Comparison of ENCODE assay signal across 22 cellular contexts in the genomic region with DNA sequence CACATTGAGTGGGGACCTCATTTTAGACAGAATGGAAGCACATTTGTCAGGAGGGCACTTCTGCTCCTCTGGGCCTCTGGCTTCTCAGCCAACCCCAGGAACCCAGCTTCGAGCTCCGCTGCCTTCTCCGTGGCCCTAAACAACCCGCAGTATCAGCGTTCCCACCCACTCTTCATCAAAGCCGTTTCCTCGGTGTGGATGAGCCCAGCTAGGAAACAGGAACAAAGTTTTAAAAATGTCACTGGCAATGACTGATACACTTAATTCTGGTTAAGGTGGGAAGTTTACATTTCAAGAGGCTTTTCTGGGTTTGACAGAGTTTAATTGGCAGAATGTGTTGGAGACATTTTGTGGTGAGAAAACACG.
"Had no signal": no experiment of that assay in that cellular context is flagged by ENCODE, and none has a peak within 500 bp of the region (broad histone marks: within the 10 kb centered on the region; RNA-seq: fewer than 3 reads in every experiment).

No MANE protein-coding gene starts in this region.

- H3K36me3 Mint-ChIP-seq: activated naive CD8-positive, alpha-beta T cell treated with anti-CD3 and anti-CD28 coated beads, Interleukin-2, amount 10 ng/mL, durations not matched to agents 7 days and 5 days; memory B cell; naive thymus-derived CD8-positive, alpha-beta T cell; neural progenitor cell; type B pancreatic cell had no signal

- H3K27me3 ChIP-seq: neural progenitor cell, right lobe of liver, uterus had no signal

- H3K9ac ChIP-seq: neural progenitor cell had no signal

- ATAC-seq: activated CD4-positive, CD25-positive, alpha-beta regulatory T cell treated with anti-CD3 and anti-CD28 coated beads, Interleukin-2, amount 50 U/mL, for 24 hours; esophagus mucosa; left colon; naive thymus-derived CD8-positive, alpha-beta T cell; right lobe of liver had no signal

- H3K27ac ChIP-seq: neural progenitor cell, right lobe of liver, uterus, WERI-Rb-1 had no signal

- H3K27ac Mint-ChIP-seq: activated naive CD8-positive, alpha-beta T cell treated with anti-CD3 and anti-CD28 coated beads, Interleukin-2, amount 10 ng/mL, durations not matched to agents 7 days and 5 days; memory B cell; type B pancreatic cell had no signal

- H3K4me2 ChIP-seq: neural progenitor cell had no signal

- H3K9me3 Mint-ChIP-seq: memory B cell had no signal

- H3K4me3 Mint-ChIP-seq: activated naive CD8-positive, alpha-beta T cell treated with anti-CD3 and anti-CD28 coated beads, Interleukin-2, amount 10 ng/mL, durations not matched to agents 7 days and 5 days; memory B cell; neural progenitor cell; type B pancreatic cell had no signal

- DNase-seq: activated CD4-positive, alpha-beta T cell treated with anti-CD3 and anti-CD28 coated beads, Interleukin-2, amount 50 U/mL, for 1 hour; activated effector memory CD4-positive, alpha-beta T cell treated with Interleukin-2 at 50 U/mL for 16 hours; activated naive CD4-positive, alpha-beta T cell treated with Interleukin-2 at 50 U/mL for 16 hours; activated naive CD8-positive, alpha-beta T cell treated with anti-CD3 and anti-CD28 coated beads, Interleukin-2, amount 10 ng/mL, durations not matched to agents 7 days and 5 days; activated T-cell treated with anti-CD3 and anti-CD28 coated beads for 4 hours; amniotic stem cell; foreskin fibroblast; hippocampal formation; kidney; left colon; naive thymus-derived CD8-positive, alpha-beta T cell; right lobe of liver; stimulated activated CD4-positive, alpha-beta T cell treated with anti-CD3 and anti-CD28 coated beads, Interleukin-2, amount 100 ng/mL, for 48 hours; stimulated activated naive CD4-positive, alpha-beta T cell treated with Interleukin-2 at 50 U/mL for 16 hours; substantia nigra; uterus; WERI-Rb-1 had no signal

- H3K4me1 ChIP-seq: neural progenitor cell, uterus had no signal

- H3K4me3 ChIP-seq: neural progenitor cell, right lobe of liver, uterus had no signal

- H3K9me3 ChIP-seq: right lobe of liver, uterus had no signal

- H3K36me3 ChIP-seq: neural progenitor cell, right lobe of liver, uterus, WERI-Rb-1 had no signal
